10 cellular contexts compared by ENCODE assay signal in the genomic region with DNA sequence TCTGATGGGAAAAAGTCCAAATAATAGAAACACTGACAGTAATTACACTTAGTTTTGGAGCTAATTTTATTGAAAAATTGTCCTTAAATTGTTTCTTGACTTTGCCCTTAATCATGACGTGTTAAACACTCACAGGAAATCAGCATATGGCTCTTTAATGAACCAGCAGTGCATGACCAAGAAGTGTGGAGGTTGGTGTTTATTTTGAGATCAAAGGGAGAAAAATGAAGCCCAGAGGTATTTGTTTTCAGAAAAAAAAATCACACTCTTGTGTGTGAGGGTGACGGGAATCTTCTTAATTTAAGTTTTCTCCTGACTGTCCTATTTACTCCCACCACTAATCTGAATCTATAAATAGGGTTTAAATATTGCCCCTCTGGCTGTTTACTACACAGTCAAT. TPM values are rescaled to one million over a fixed set of nuclear protein-coding genes. Genes with fewer than 3 reads are reported as not detected.
DNase-seq lines count a peak whose midpoint lies in the region; ATAC-seq, FAIRE-seq and TF ChIP-seq lines count a peak whose summit lies in the region.
"Had no signal": no experiment of that assay in that cellular context is flagged by ENCODE, and none has a peak within 500 bp of the region (broad histone marks: within the 10 kb centered on the region; RNA-seq: fewer than 3 reads in every experiment).

No MANE protein-coding gene starts in this region.

- no peaks in the 10 kb centered on the region for H3K36me3 ChIP-seq in HepG2 (replicated peaks in 1 of 2; ENCODE audit: control insufficient read depth in 1 of 2, insufficient read depth in 2 of 2, low read length in 2 of 2)
- no peaks in the 10 kb centered on the region for H3K36me3 ChIP-seq in right lobe of liver
- H3K36me3 ChIP-seq in KOPT-K1 (ENCODE audit: insufficient read depth, low read length): no peaks in the 10 kb centered on the region
- no peaks in the 10 kb centered on the region for H3K36me3 ChIP-seq in effector memory CD4-positive, alpha-beta T cell (ENCODE audit: control insufficient read depth, insufficient read depth, low read length)
- H3K36me3 ChIP-seq in uterus: no peaks in the 10 kb centered on the region

- no peak overlapping the region for H3K27ac Mint-ChIP-seq in CD4-positive, alpha-beta T cell

- H3K4me1 Mint-ChIP-seq in CD4-positive, alpha-beta T cell (ENCODE audit: low read depth): peaks cover 6% of the 10 kb centered on the region

- intact Hi-C loops in HepG2 (cut with micrococcal nuclease; ENCODE audit: unreplicated experiment): loop anchor here (1.0 to 10.0 kb wide), 4 partner anchors 137 to 634 kb away; no protein-coding TSS in a partner anchor
- intact Hi-C loops in right lobe of liver (cut with DNase I): loop anchor here in 1 of 2 donors (10.0 kb wide), 1 partner anchor 631 kb away; no protein-coding TSS in a partner anchor
- intact Hi-C loops in uterus (cut with DNase I; ENCODE audit: low total_unique reads): loop anchor here (10.0 kb wide), 1 partner anchor 561 kb away; no protein-coding TSS in a partner anchor
- intact Hi-C loops in CD4-positive, alpha-beta T cell (cut with DNase I, micrococcal nuclease): loop anchor here (1.0 to 10.0 kb wide), 7 partner anchors 297 to 761 kb away; no protein-coding TSS in a partner anchor

- peaks cover 9% of the 10 kb centered on the region for H3K27me3 Mint-ChIP-seq in CD4-positive, alpha-beta T cell

- no peaks in the 10 kb centered on the region for H3K36me3 Mint-ChIP-seq in CD4-positive, alpha-beta T cell (ENCODE audit: low read depth)

- no peak for DNase-seq in HepG2 (ENCODE audit: low spot score)
- DNase-seq in right lobe of liver: no peak
- no peak for DNase-seq in effector memory CD4-positive, alpha-beta T cell
- peak in 1 of 2 donors; percentile 2 for DNase-seq in uterus
- no peak for DNase-seq in CD4-positive, alpha-beta T cell
- DNase-seq in ecto neural progenitor cell (ENCODE audit: low spot score): no peak
- DNase-seq: NCI-H1436 treated with DMSO at 0.1 percent for 48 hours, SIG-M5 had no signal

- 1% methylated on average over 2 of the region's 2 CpGs for WGBS in HepG2 (ENCODE audit: low lambda C conversion rate)
- 39% methylated on average over 2 of the region's 2 CpGs for WGBS in right lobe of liver (ENCODE audit: insufficient coverage, low coverage, low lambda C conversion rate, missing lambda C conversion rate)

- no peak for FAIRE-seq in HepG2 (lab: Jason Lieb, UNC)

- no peaks in the 10 kb centered on the region for H3K9me3 Mint-ChIP-seq in CD4-positive, alpha-beta T cell

- no peak for TF ChIP-seq RAD21 in HepG2 (CRISPR knock-in tag; IDR thresholded peaks at IDR 0.05)

- ATAC-seq in HepG2 (no peak; the same call in 2 of the 3 replicates), right lobe of liver (no peak), HG02623 (IDR thresholded peaks at IDR 0.05; ENCODE audit: unreplicated experiment) (no peak)
- ATAC-seq in CD4-positive, alpha-beta T cell (ENCODE audit: poor library complexity): no peak

- no peak overlapping the region for H3K27ac ChIP-seq in HepG2 (ENCODE audit: extremely low read length, insufficient read depth, low read length)
- H3K27ac ChIP-seq in right lobe of liver: no peak overlapping the region
- peak overlapping the region; percentile 60 for H3K27ac ChIP-seq in KOPT-K1 (ENCODE audit: low read depth, low read length, poor library complexity, severe bottlenecking)
- H3K27ac ChIP-seq in effector memory CD4-positive, alpha-beta T cell (ENCODE audit: insufficient read depth, low read length, poor library complexity, severe bottlenecking): no peak overlapping the region
- peak overlapping the region; percentile 37 to 67 for H3K27ac ChIP-seq in uterus
- no peak overlapping the region for H3K27ac ChIP-seq in CD4-positive, alpha-beta T cell (ENCODE audit: low read depth, low read length)

- TF ChIP-seq POLR2A in HepG2 (IDR thresholded peaks at IDR 0.05; ENCODE audit: insufficient read depth in 1 of 2, low read depth in 2 of 2, low read length in 2 of 2) (no peak), right lobe of liver (IDR thresholded peaks at IDR 0.05) (no peak), uterus (IDR thresholded peaks at IDR 0.05) (no peak)

- no peak overlapping the region for H3K9ac ChIP-seq in HepG2 (ENCODE audit: insufficient read depth, low read depth, low read length)

- H3K9me3 ChIP-seq in HepG2 (ENCODE audit: low read length) (no peaks in the 10 kb centered on the region), right lobe of liver (no peaks in the 10 kb centered on the region), KOPT-K1 (ENCODE audit: insufficient read depth, low read length, poor library complexity, severe bottlenecking) (no peaks in the 10 kb centered on the region), uterus (no peaks in the 10 kb centered on the region)
- no peaks in the 10 kb centered on the region for H3K9me3 ChIP-seq in effector memory CD4-positive, alpha-beta T cell (ENCODE audit: control insufficient read depth, low read length)
- H3K9me3 ChIP-seq in CD4-positive, alpha-beta T cell (ENCODE audit: control insufficient read depth, low read length): no peaks in the 10 kb centered on the region

- no peak for TF ChIP-seq EP300 in HepG2 (IDR thresholded peaks at IDR 0.05; ENCODE audit: low read depth in 2 of 2, low read length in 2 of 2)
- TF ChIP-seq EP300 in HepG2 (CRISPR knock-in tag; IDR thresholded peaks at IDR 0.05; ENCODE audit: borderline replicate concordance): no peak

- POLR2A ChIA-PET in HepG2 (lab: Yijun Ruan, JAX): no interaction called here
- POLR2A ChIA-PET in CD4-positive, alpha-beta T cell (lab: Charles Lee): interaction anchor here (1.3 kb wide), 1 partner anchor 14 kb away, joined by 4 read pairs; no protein-coding TSS in a partner anchor

- CTCF ChIA-PET in HepG2 (lab: Yijun Ruan, JAX; ENCODE audit: low intra/inter-chr PET ratio, low total read pairs): interaction anchor here (1.2 to 2.7 kb wide), 3 partner anchors 137 to 633 kb away, joined by 3 to 18 read pairs (median 4); no protein-coding TSS in a partner anchor
- CTCF ChIA-PET in CD4-positive, alpha-beta T cell (lab: Charles Lee): interaction anchor here (0.7 to 2.0 kb wide), 7 partner anchors 8 to 297 kb away, joined by 3 to 24 read pairs (median 5); no protein-coding TSS in a partner anchor

- no TSS peak for BruUV-seq in HepG2 (replicated peaks; lab: Mats Ljungman, UMichigan)

- peak overlapping the region; percentile 75; the same call in 1 of the 2 replicates for H3K4me2 ChIP-seq in HepG2 (ENCODE audit: low read depth, low read length)

- peaks cover 0 to 10% of the 10 kb centered on the region in 2 experiments; a peak in 2 of 5 replicates for H3K27me3 ChIP-seq in HepG2 (ENCODE audit: control insufficient read depth in 1 of 2, insufficient read depth in 2 of 2, low read length in 2 of 2)
- H3K27me3 ChIP-seq in right lobe of liver: no peaks in the 10 kb centered on the region
- peaks cover 3% of the 10 kb centered on the region for H3K27me3 ChIP-seq in effector memory CD4-positive, alpha-beta T cell (replicated peaks; ENCODE audit: control insufficient read depth, insufficient read depth, low read length, poor library complexity, severe bottlenecking)
- no peaks in the 10 kb centered on the region for H3K27me3 ChIP-seq in uterus
- no peaks in the 10 kb centered on the region for H3K27me3 ChIP-seq in CD4-positive, alpha-beta T cell (ENCODE audit: control insufficient read depth, insufficient read depth, low read length)

- H4K20me1 ChIP-seq in HepG2 (ENCODE audit: insufficient read depth, low read length): no peaks in the 10 kb centered on the region

- H3K4me3 ChIP-seq in HepG2 (replicated peaks in 1 of 3; ENCODE audit: insufficient read depth in 1 of 3, low read depth in 2 of 3, low read length in 3 of 3) (no peak overlapping the region), right lobe of liver (no peak overlapping the region), uterus (no peak overlapping the region)
- peak overlapping the region; percentile 40 for H3K4me3 ChIP-seq in effector memory CD4-positive, alpha-beta T cell (ENCODE audit: insufficient read depth, low read depth, low read length, poor library complexity, severe bottlenecking)

- no peak overlapping the region for H3K4me3 Mint-ChIP-seq in CD4-positive, alpha-beta T cell

- in situ Hi-C loops in HepG2 (cut with HindIII; ENCODE audit: extremely low pct_ligation_motif_present, low pct_unique_long_range_greater_than_20kb): loop anchor here (5.0 kb wide), 1 partner anchor 634 kb away; no protein-coding TSS in a partner anchor

- H3K4me1 ChIP-seq in HepG2 (ENCODE audit: insufficient read depth, low read length): peaks cover 9% of the 10 kb centered on the region
- no peaks in the 10 kb centered on the region for H3K4me1 ChIP-seq in right lobe of liver
- H3K4me1 ChIP-seq in effector memory CD4-positive, alpha-beta T cell (ENCODE audit: control insufficient read depth, insufficient read depth, low read length, poor library complexity, severe bottlenecking): no peaks in the 10 kb centered on the region
- H3K4me1 ChIP-seq in uterus: no peaks in the 10 kb centered on the region

- no peaks in the 10 kb centered on the region for H3K79me2 ChIP-seq in HepG2 (ENCODE audit: insufficient read depth, low read length)

- no peak for TF ChIP-seq CTCF in HepG2 (CRISPR knock-in tag; IDR thresholded peaks at IDR 0.05)
- TF ChIP-seq CTCF in right lobe of liver (IDR thresholded peaks at IDR 0.05): no peak
- TF ChIP-seq CTCF in uterus (IDR thresholded peaks at IDR 0.05): no peak
- no peak for TF ChIP-seq CTCF in CD4-positive, alpha-beta T cell (IDR thresholded peaks at IDR 0.05)

- no peak overlapping the region for H2AFZ ChIP-seq in HepG2 (ENCODE audit: low read length)

RNA-seq across cellular contexts. Expression of gene SYNM, which starts 28.8 kb away (rescaled TPM):
- total RNA-seq in HepG2 (2016; rRNA removed; fragmentation: Illumina TruSeq; extraction: Trizol) (3.7 and 6.0 TPM in 2 replicates), right lobe of liver (1 to 10 TPM; 1.6 to 3.5 (median 2.9) TPM), uterus (10 to 100 TPM in 3 of 4 donors, 1 to 10 TPM in 1; 6.4 to 44.6 (median 36.4) TPM)
- 0.20 and 0.44 TPM in 2 replicates for total RNA-seq in HepG2 (2016; cell fraction: cytosol; rRNA removed; fragmentation: Illumina TruSeq; extraction: Trizol; ENCODE audit: low read depth)
- 3.8 and 5.5 TPM in 2 replicates for total RNA-seq in HepG2 (2016; cell fraction: insoluble cytoplasmic fraction; rRNA removed; fragmentation: Illumina TruSeq; extraction: Trizol)
- total RNA-seq in HepG2 (2016; cell fraction: membrane; rRNA removed; fragmentation: Illumina TruSeq; extraction: Trizol): 1.6 and 1.7 TPM in 2 replicates
- 4.7 and 4.8 TPM in 2 replicates for total RNA-seq in HepG2 (2016; cell fraction: nucleus; rRNA removed; fragmentation: Illumina TruSeq; extraction: Trizol)
- 1.1 and 1.2 TPM in 2 replicates for polyA plus RNA-seq in HepG2 (2011; rRNA removed)
- 0.74 and 0.99 TPM in 2 replicates for polyA plus RNA-seq in HepG2 (2011; cell fraction: cytosol; rRNA removed)
- 2.4 and 2.9 TPM in 2 replicates for polyA plus RNA-seq in HepG2 (2011; cell fraction: nucleus; rRNA removed)
- 1.6 and 2.4 TPM in 2 replicates for polyA plus RNA-seq in HepG2 (2012)
- polyA plus RNA-seq in HepG2 (2016; cell fraction: cytosol; fragmentation: Illumina TruSeq; extraction: Trizol; ENCODE audit: low read depth): 0.16 and 0.17 TPM in 2 replicates
- 4.5 and 4.9 TPM in 2 replicates for polyA plus RNA-seq in HepG2 (2016; cell fraction: insoluble cytoplasmic fraction; fragmentation: Illumina TruSeq; extraction: Trizol; ENCODE audit: low read depth)
- 0.78 and 0.93 TPM in 2 replicates for polyA plus RNA-seq in HepG2 (2016; cell fraction: membrane; fragmentation: Illumina TruSeq; extraction: Trizol; ENCODE audit: low read depth)
- 6.9 TPM in 2 replicates for polyA plus RNA-seq in HepG2 (2016; cell fraction: nucleus; fragmentation: Illumina TruSeq; extraction: Trizol; ENCODE audit: insufficient read depth, low read depth)
- polyA minus RNA-seq in HepG2 (2011; rRNA and poly(A)+ RNA removed; ENCODE audit: low replicate concordance): 2.1 and 23.9 TPM in 2 replicates
- polyA minus RNA-seq in HepG2 (2011; cell fraction: cytosol; rRNA and poly(A)+ RNA removed): 2.3 TPM in 2 replicates
- polyA minus RNA-seq in HepG2 (2011; cell fraction: nucleus; rRNA and poly(A)+ RNA removed): 3.3 and 3.5 TPM in 2 replicates
- total RNA-seq in CD4-positive, alpha-beta T cell: under 1 TPM; 0.11 TPM

Comparison
In these comparisons a context has a peak if more than half of its experiments do, and no peak if none do; other contexts are left out.
1. H3K27ac ChIP-seq: peak in KOPT-K1 (single experiment) and uterus (2 of 2); none in HepG2 (single experiment), right lobe of liver (0 of 3), effector memory CD4-positive, alpha-beta T cell (single experiment) and CD4-positive, alpha-beta T cell (single experiment).